ENCODE assay signal across 9 cellular contexts in genomic region chr4:42302348-42302747, GRCh38.
DNase-seq lines count a peak whose midpoint lies in the region; ATAC-seq and TF ChIP-seq lines count a peak whose summit lies in the region.
"Had no signal": no experiment of that assay in that cellular context is flagged by ENCODE, and none has a peak within 500 bp of the region (broad histone marks: within the 10 kb centered on the region; RNA-seq: fewer than 3 reads in every experiment).

No MANE protein-coding gene starts in this region.

- no peak overlapping the region for H3K27ac Mint-ChIP-seq in HFFc6

- H3K27me3 ChIP-seq in mammary epithelial cell (ENCODE audit: insufficient read depth, low read length), result no peaks in the 10 kb centered on the region

- WGBS in lower leg skin, 2 donors, result 20 to 27% methylated on average over 4 of the region's 4 CpGs
- WGBS in mammary epithelial cell (ENCODE audit: low coverage, missing lambda C conversion rate), result 29% methylated on average over 4 of the region's 4 CpGs

- no peak overlapping the region for H3K9ac ChIP-seq in mammary epithelial cell (ENCODE audit: insufficient read depth, low read length)

- no peaks in the 10 kb centered on the region for H3K9me3 ChIP-seq in mammary epithelial cell (replicated peaks; ENCODE audit: insufficient read depth, low read length)

- no peaks in the 10 kb centered on the region for H3K79me2 ChIP-seq in mammary epithelial cell (ENCODE audit: insufficient read depth, low read length)

- BruUV-seq in mammary epithelial cell (replicated peaks; lab: Mats Ljungman, UMichigan), result no TSS peak

- no peaks in the 10 kb centered on the region for H3K4me1 Mint-ChIP-seq in HFFc6 (ENCODE audit: low read depth)

- CTCF ChIA-PET in mammary epithelial cell (lab: Charles Lee; ENCODE audit: low non-redundant PET), result no interaction called here

- no peak overlapping the region for H3K4me3 ChIP-seq in lower leg skin (ENCODE audit: low read depth, poor library complexity, severe bottlenecking)
- no peak overlapping the region for H3K4me3 ChIP-seq in mammary epithelial cell (replicated peaks in 1 of 3; ENCODE audit: insufficient read depth in 1 of 3, low read depth in 2 of 3, low read length in 3 of 3)
- H3K4me3 ChIP-seq: SK-N-MC had no signal

- no peak for TF ChIP-seq POLR2A in lower leg skin (IDR thresholded peaks at IDR 0.05)

- H3K9me3 Mint-ChIP-seq in HFFc6, result peaks cover 4% of the 10 kb centered on the region; the same call in 1 of the 2 replicates

- no peak overlapping the region for H2AFZ ChIP-seq in mammary epithelial cell (ENCODE audit: low read depth, low read length)

- no peaks in the 10 kb centered on the region for H4K20me1 ChIP-seq in mammary epithelial cell (ENCODE audit: insufficient read depth, low read length)

- dilution Hi-C loops in mammary epithelial cell (cut with HindIII; ENCODE audit: low sequenced_read_pairs), result no loop called here

- intact Hi-C loops in left colon (cut with DNase I, micrococcal nuclease) (no loop called here), lower leg skin (cut with DNase I; ENCODE audit: low total_unique reads) (no loop called here), mammary epithelial cell (cut with micrococcal nuclease) (no loop called here)

- peaks cover 3% of the 10 kb centered on the region; the same call in 1 of the 2 replicates for H3K27me3 Mint-ChIP-seq in HFFc6 (ENCODE audit: insufficient read depth)

- peak; percentile 56 for ATAC-seq in left colon
- ATAC-seq in HG02852 (IDR thresholded peaks at IDR 0.05; ENCODE audit: unreplicated experiment), result no peak

- H3K4me2 ChIP-seq in mammary epithelial cell (ENCODE audit: insufficient read depth, low read depth, low read length), result no peak overlapping the region

- DNase-seq in EH (ENCODE audit: low read depth) (peak; percentile 35), HFFc6 (no peak), SK-N-DZ (ENCODE audit: low spot score) (peak; percentile 80), left colon (peak in 1 of 2 donors; percentile 20), lower leg skin (ENCODE audit: low spot score in 2 of 2) (no peak), mammary epithelial cell (no peak)
- no peak for DNase-seq in activated naive CD4-positive, alpha-beta T cell treated with Interleukin-2 at 50 U/mL for 16 hours

- H3K36me3 Mint-ChIP-seq in HFFc6 (ENCODE audit: low read depth), result no peaks in the 10 kb centered on the region

- no peaks in the 10 kb centered on the region for H3K36me3 ChIP-seq in mammary epithelial cell (ENCODE audit: insufficient read depth, low read length)

- no peak overlapping the region for H3K27ac ChIP-seq in mammary epithelial cell (ENCODE audit: insufficient read depth, low read depth, low read length)
- H3K27ac ChIP-seq: SK-N-MC had no signal

- in situ Hi-C loops in mammary epithelial cell (cut with MboI; ENCODE audit: low sequenced_read_pairs in 2 of 2), result no loop called here

- H3K4me3 Mint-ChIP-seq in HFFc6, result no peak overlapping the region

- H3K4me1 ChIP-seq in mammary epithelial cell (ENCODE audit: insufficient read depth, low read length), result no peaks in the 10 kb centered on the region

- TF ChIP-seq CTCF in HFFc6 (IDR thresholded peaks at IDR 0.05) (peak; percentile 41; the same call in 1 of the 2 replicates), lower leg skin (IDR thresholded peaks at IDR 0.05) (no peak), mammary epithelial cell (conservative IDR thresholded peaks at IDR 0.05 in 1 of 2, IDR thresholded peaks at IDR 0.05 in 1 of 2; ENCODE audit: extremely low read depth in 1 of 2, insufficient read depth in 1 of 2, low read depth in 1 of 2, low read length in 2 of 2) (no peak)

Comparison
In these comparisons a context has a peak if more than half of its experiments do, and no peak if none do; other contexts are left out.
1. DNase-seq: peak in EH (single experiment) and SK-N-DZ (single experiment); none in HFFc6 (single experiment), lower leg skin (0 of 2), activated naive CD4-positive, alpha-beta T cell treated with Interleukin-2 at 50 U/mL for 16 hours (single experiment) and mammary epithelial cell (single experiment).